38 cellular contexts compared by ENCODE assay signal in genomic region chr10:46310143-46310514, GRCh38. TPM values are rescaled to one million over a fixed set of nuclear protein-coding genes. Genes with fewer than 3 reads are reported as not detected.
"Had no signal": no experiment of that assay in that cellular context is flagged by ENCODE, and none has a peak within 500 bp of the region (broad histone marks: within the 10 kb centered on the region; RNA-seq: fewer than 3 reads in every experiment).

No MANE protein-coding gene starts in this region.

- H3K9me3 ChIP-seq: ascending aorta, gastrocnemius medialis, thyroid gland had no signal

- H2AFZ ChIP-seq: neural progenitor cell had no signal

- H3K27ac Mint-ChIP-seq: activated CD4-positive, alpha-beta memory T cell treated with anti-CD3 and anti-CD28 coated beads, Interleukin-2, amount 10 ng/mL, durations not matched to agents 7 days and 5 days; activated naive CD8-positive, alpha-beta T cell; brain; memory B cell; natural killer cell; neural progenitor cell; stimulated activated naive CD8-positive, alpha-beta T cell treated with anti-CD3 and anti-CD28 coated beads, Interleukin-15, Interleukin-2, amounts not matched to agents 100 ng/mL and 50 ng/mL, for 24 hours; T-helper 1 cell treated with Interleukin-12 subunit alpha and Interleukin-12 subunit beta and Interleukin-4 antibody, amounts not matched to agents 30 μg/mL and 1 μg/mL, for 36 hours had no signal

- H3K4me3 Mint-ChIP-seq: activated CD4-positive, alpha-beta memory T cell treated with anti-CD3 and anti-CD28 coated beads, Interleukin-2, amount 10 ng/mL, durations not matched to agents 7 days and 5 days; activated CD4-positive, alpha-beta T cell treated with anti-CD3 and anti-CD28 coated beads, Interleukin-2, amount 10 ng/mL, durations not matched to agents 7 days and 5 days; activated naive CD8-positive, alpha-beta T cell; brain; effector memory CD8-positive, alpha-beta T cell; memory B cell; natural killer cell; neural progenitor cell; stimulated activated naive CD8-positive, alpha-beta T cell treated with anti-CD3 and anti-CD28 coated beads, Interleukin-15, Interleukin-2, amounts not matched to agents 100 ng/mL and 50 ng/mL, for 24 hours; T-helper 1 cell treated with Interleukin-12 subunit alpha and Interleukin-12 subunit beta and Interleukin-4 antibody, amounts not matched to agents 30 μg/mL and 1 μg/mL, for 36 hours had no signal

- DNase-seq: activated CD4-positive, alpha-beta memory T cell treated with anti-CD3 and anti-CD28 coated beads, Interleukin-2, amount 10 ng/mL, durations not matched to agents 7 days and 5 days; activated CD4-positive, alpha-beta T cell treated with anti-CD3 and anti-CD28 coated beads for 1 hour; activated CD4-positive, alpha-beta T cell treated with anti-CD3 and anti-CD28 coated beads, Interleukin-2, amount 10 ng/mL, durations not matched to agents 7 days and 5 days; activated CD8-positive, alpha-beta memory T cell treated with anti-CD3 and anti-CD28 coated beads, Interleukin-2, amount 50 U/mL, for 48 hours; activated effector memory CD4-positive, alpha-beta T cell treated with Interleukin-2 at 50 U/mL for 16 hours; cerebellar nuclear complex; cortex of kidney; effector memory CD8-positive, alpha-beta T cell; erythroblast; gastrocnemius medialis; glutamatergic neuron; left cardiac atrium; natural killer cell; retina; stimulated activated CD4-positive, alpha-beta T cell treated with anti-CD3 and anti-CD28 coated beads, Interleukin-12 subunit alpha, Interleukin-12 subunit beta, amount 100 ng/mL, for 4 hours; stimulated activated CD4-positive, alpha-beta T cell treated with anti-CD3 and anti-CD28 coated beads, Interleukin-4, amount 100 ng/mL, for 1 hour; substantia nigra; SW 1271; T-helper 9 cell; thyroid gland had no signal

- H3K27ac ChIP-seq: ascending aorta, cardiac muscle cell, gastrocnemius medialis, neural progenitor cell, skin epidermis, thyroid gland, VCaP had no signal

- H3K27me3 ChIP-seq: ascending aorta, cardiac muscle cell, gastrocnemius medialis, neural progenitor cell, thyroid gland had no signal

- FAIRE-seq: keratinocyte, TTC549 had no signal

- H3K9ac ChIP-seq: neural progenitor cell had no signal

- H3K4me2 ChIP-seq: neural progenitor cell had no signal

- H3K27me3 Mint-ChIP-seq: activated CD4-positive, alpha-beta memory T cell treated with anti-CD3 and anti-CD28 coated beads, Interleukin-2, amount 10 ng/mL, durations not matched to agents 7 days and 5 days; activated CD4-positive, alpha-beta T cell treated with anti-CD3 and anti-CD28 coated beads, Interleukin-2, amount 10 ng/mL, durations not matched to agents 7 days and 5 days; activated naive CD8-positive, alpha-beta T cell; memory B cell; stimulated activated naive CD8-positive, alpha-beta T cell treated with anti-CD3 and anti-CD28 coated beads, Interleukin-15, Interleukin-2, amounts not matched to agents 100 ng/mL and 50 ng/mL, for 24 hours had no signal

- H3K4me1 Mint-ChIP-seq: activated CD4-positive, alpha-beta memory T cell treated with anti-CD3 and anti-CD28 coated beads, Interleukin-2, amount 10 ng/mL, durations not matched to agents 7 days and 5 days; activated CD4-positive, alpha-beta T cell treated with anti-CD3 and anti-CD28 coated beads, Interleukin-2, amount 10 ng/mL, durations not matched to agents 7 days and 5 days; memory B cell; natural killer cell; neural progenitor cell had no signal

- ATAC-seq: effector memory CD8-positive, alpha-beta T cell; gastrocnemius medialis; left cardiac atrium; natural killer cell; sciatic nerve had no signal

- H3K36me3 Mint-ChIP-seq: activated naive CD8-positive, alpha-beta T cell; brain; memory B cell; natural killer cell; neural progenitor cell had no signal

- H3K9me3 Mint-ChIP-seq: activated CD4-positive, alpha-beta memory T cell treated with anti-CD3 and anti-CD28 coated beads, Interleukin-2, amount 10 ng/mL, durations not matched to agents 7 days and 5 days; activated CD4-positive, alpha-beta T cell treated with anti-CD3 and anti-CD28 coated beads, Interleukin-2, amount 10 ng/mL, durations not matched to agents 7 days and 5 days; brain; effector memory CD8-positive, alpha-beta T cell; memory B cell; natural killer cell; neural progenitor cell; stimulated activated naive CD8-positive, alpha-beta T cell treated with anti-CD3 and anti-CD28 coated beads, Interleukin-15, Interleukin-2, amounts not matched to agents 100 ng/mL and 50 ng/mL, for 24 hours; T-helper 1 cell treated with Interleukin-12 subunit alpha and Interleukin-12 subunit beta and Interleukin-4 antibody, amounts not matched to agents 30 μg/mL and 1 μg/mL, for 36 hours had no signal

- H3K36me3 ChIP-seq: ascending aorta, cardiac muscle cell, gastrocnemius medialis, neural progenitor cell, thyroid gland had no signal

- H3K4me3 ChIP-seq: ascending aorta, cardiac muscle cell, gastrocnemius medialis, neural progenitor cell, skin epidermis, thyroid gland had no signal

- H3K4me1 ChIP-seq: ascending aorta, gastrocnemius medialis, neural progenitor cell, thyroid gland had no signal

RNA-seq across cellular contexts. Expression of gene ANTXRL, which starts 23.3 kb away (rescaled TPM):
- total RNA-seq: activated CD4-positive, alpha-beta memory T cell treated with anti-CD3 and anti-CD28 coated beads, Interleukin-2, amount 10 ng/mL, durations not matched to agents 7 days and 5 days; ascending aorta; cardiac muscle cell; gastrocnemius medialis; left cardiac atrium; lower leg skin; mononuclear cell; natural killer cell; osteoblast; posterior vena cava; sciatic nerve; thyroid gland; urinary bladder had no signal
- polyA plus RNA-seq: cardiac muscle cell, keratinocyte had no signal
